ENCODE assay signal across 8 cellular contexts in the genomic region with DNA sequence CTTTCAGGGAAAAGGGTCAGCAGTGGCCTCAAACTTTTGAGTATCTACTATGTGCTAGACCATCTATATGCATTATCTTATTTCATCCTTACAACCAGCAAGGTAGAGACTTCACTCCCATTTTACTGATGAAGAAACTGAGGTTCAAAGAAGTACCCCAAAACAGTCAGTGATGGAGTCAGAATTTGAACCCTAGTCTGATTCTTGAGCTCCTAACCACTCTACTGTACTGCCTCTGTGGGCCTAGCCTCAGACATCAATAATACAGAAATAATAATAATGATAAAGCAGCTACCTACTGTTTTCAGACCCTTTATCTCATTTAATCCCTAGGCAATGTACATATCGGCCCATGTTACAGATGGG. TPM values are rescaled to one million over a fixed set of nuclear protein-coding genes. Genes with fewer than 3 reads are reported as not detected.
DNase-seq lines count a peak whose midpoint lies in the region; ATAC-seq and TF ChIP-seq lines count a peak whose summit lies in the region.

No MANE protein-coding gene starts in this region.

- peak overlapping the region; percentile 63 for H2AK5ac ChIP-seq in mesenchymal stem cell (ENCODE audit: low read length, severe bottlenecking)

- no peak overlapping the region for H3K14ac ChIP-seq in mesenchymal stem cell (ENCODE audit: low read length in 2 of 2)

- H3K4me1 ChIP-seq in heart right ventricle (peaks cover 27 to 73% (median 60%) of the 10 kb centered on the region in 9 donors), ascending aorta (peaks cover 0 to 11% of the 10 kb centered on the region in 2 donors), mesenchymal stem cell (ENCODE audit: control insufficient read depth, insufficient read depth, low read depth, low read length) (peaks cover 46% of the 10 kb centered on the region), upper lobe of left lung (peaks cover 44 to 62% (median 55%) of the 10 kb centered on the region in 4 donors)

- H3K9ac ChIP-seq in mesenchymal stem cell (ENCODE audit: low read length): peak overlapping the region; percentile 86

- H3K9me3 ChIP-seq in heart right ventricle (peaks cover 0 to 5% (median 0%) of the 10 kb centered on the region in 11 donors), ascending aorta (no peaks in the 10 kb centered on the region), mesenchymal stem cell (ENCODE audit: control insufficient read depth, low read length) (peaks cover 4% of the 10 kb centered on the region), upper lobe of left lung (no peaks in the 10 kb centered on the region)

- 38 to 54% methylated on average over 1 of the region's 1 CpG for WGBS in heart right ventricle, 2 donors
- 86% methylated on average over 1 of the region's 1 CpG for WGBS in mesenchymal stem cell
- 78% methylated on average over 1 of the region's 1 CpG; no CpG with 5 or more reads in 1 of the 2 donors for WGBS in upper lobe of left lung, 2 donors

- H3K23ac ChIP-seq in mesenchymal stem cell (ENCODE audit: low read length in 2 of 2): no peak overlapping the region

- H2BK15ac ChIP-seq in mesenchymal stem cell (ENCODE audit: low read depth, poor library complexity, severe bottlenecking): peak overlapping the region; percentile 77

- peak overlapping the region; percentile 83 to 97 for H3K4ac ChIP-seq in mesenchymal stem cell (ENCODE audit: low read depth in 1 of 2, low read length in 2 of 2)

- peak overlapping the region; percentile 94 for H2BK5ac ChIP-seq in mesenchymal stem cell (ENCODE audit: low read depth, low read length, poor library complexity, severe bottlenecking)

- no peak for TF ChIP-seq CTCF in heart right ventricle (IDR thresholded peaks at IDR 0.05)
- TF ChIP-seq CTCF in ascending aorta (IDR thresholded peaks at IDR 0.05): no peak
- TF ChIP-seq CTCF in upper lobe of left lung (IDR thresholded peaks at IDR 0.05): no peak

- H3K36me3 ChIP-seq in heart right ventricle (peaks cover 0 to 12% (median 0%) of the 10 kb centered on the region in 9 donors), ascending aorta (no peaks in the 10 kb centered on the region), mesenchymal stem cell (ENCODE audit: control insufficient read depth in 1 of 2, insufficient read depth in 2 of 2, low read depth in 1 of 2, low read length in 2 of 2) (peaks cover 13 to 14% of the 10 kb centered on the region in 2 experiments), upper lobe of left lung (no peaks in the 10 kb centered on the region)

- no peak overlapping the region for H2AFZ ChIP-seq in mesenchymal stem cell (ENCODE audit: low read depth, low read length)

- peak overlapping the region; percentile 63 to 91 (median 83) for H3K27ac ChIP-seq in heart right ventricle
- H3K27ac ChIP-seq in ascending aorta: peak overlapping the region; percentile 47 to 57
- H3K27ac ChIP-seq in mesenchymal stem cell (ENCODE audit: low read length, poor library complexity, severe bottlenecking): peak overlapping the region; percentile 96
- H3K27ac ChIP-seq in upper lobe of left lung: peak overlapping the region; percentile 66 to 82 (median 72)

- intact Hi-C loops in heart right ventricle (cut with DNase I): no loop called here
- intact Hi-C loops in cardiac septum (cut with DNase I): no loop called here
- intact Hi-C loops in ascending aorta (cut with DNase I): no loop called here

- peak overlapping the region; percentile 82 for H4K8ac ChIP-seq in mesenchymal stem cell (ENCODE audit: low read length)

- no peak overlapping the region for H3K4me2 ChIP-seq in mesenchymal stem cell (ENCODE audit: low read length, poor library complexity, severe bottlenecking)

- ATAC-seq in heart right ventricle: no peak
- no peak for ATAC-seq in upper lobe of left lung (ENCODE audit: low FRiP score in 2 of 2)

- peaks cover 27% of the 10 kb centered on the region for H3K79me1 ChIP-seq in mesenchymal stem cell (replicated peaks; ENCODE audit: low read length, poor library complexity, severe bottlenecking)

- H3K27me3 ChIP-seq in heart right ventricle: no peaks in the 10 kb centered on the region
- no peaks in the 10 kb centered on the region for H3K27me3 ChIP-seq in ascending aorta
- H3K27me3 ChIP-seq in mesenchymal stem cell (ENCODE audit: control insufficient read depth in 1 of 2, insufficient read depth in 1 of 2, low read length in 2 of 2): no peaks in the 10 kb centered on the region
- no peaks in the 10 kb centered on the region for H3K27me3 ChIP-seq in upper lobe of left lung

- H3K18ac ChIP-seq in mesenchymal stem cell (ENCODE audit: low read depth in 1 of 2, low read length in 2 of 2): peak overlapping the region; percentile 91 to 97

- TF ChIP-seq EP300 in upper lobe of left lung (IDR thresholded peaks at IDR 0.05): no peak

- no peak for DNase-seq in heart right ventricle
- no peak for DNase-seq in cardiac septum (ENCODE audit: low spot score)
- no peak for DNase-seq in ascending aorta (ENCODE audit: low spot score in 2 of 2)
- no peak for DNase-seq in mesenchymal stem cell
- no peak for DNase-seq in upper lobe of left lung
- no peak for DNase-seq in NCI-H1092 treated with DMSO at 0.1 percent for 48 hours (lab: John Stamatoyannopoulos, UW)
- no peak for DNase-seq in NCI-H69 (lab: John Stamatoyannopoulos, UW)
- no peak for DNase-seq in middle frontal gyrus (ENCODE audit: extremely low spot score, low spot score)

- peak overlapping the region; percentile 91 for H2BK120ac ChIP-seq in mesenchymal stem cell (ENCODE audit: low read depth, low read length)

- peak overlapping the region; percentile 81 to 92 for H2BK12ac ChIP-seq in mesenchymal stem cell (ENCODE audit: low read length in 2 of 2)

- H4K91ac ChIP-seq in mesenchymal stem cell (ENCODE audit: low read length): no peak overlapping the region

- H3K4me3 ChIP-seq in heart right ventricle (peak overlapping the region in 5 of 10 donors; percentile 16 to 37 (median 25)), ascending aorta (no peak overlapping the region), mesenchymal stem cell (ENCODE audit: insufficient read depth in 1 of 2, low read depth in 1 of 2, low read length in 2 of 2) (peak overlapping the region in 1 of 2 experiments; percentile 47), upper lobe of left lung (no peak overlapping the region)

- no peak for TF ChIP-seq POLR2A in upper lobe of left lung (IDR thresholded peaks at IDR 0.05)

RNA-seq across cellular contexts. Expression of gene ADA, which starts 8.4 kb away (rescaled TPM):
- total RNA-seq in heart right ventricle: 10 to 100 TPM in 1 of 10 donors, 1 to 10 TPM in 9; 1.6 to 18.3 (median 3.8) TPM
- 10 to 100 TPM; 12.9 to 18.3 TPM for polyA plus RNA-seq in heart right ventricle
- 4.1 TPM for total RNA-seq in cardiac septum
- 0.75 TPM for total RNA-seq in ascending aorta
- polyA plus RNA-seq in mesenchymal stem cell (2013, experiment 1 of 2): 13.9 TPM
- polyA plus RNA-seq in mesenchymal stem cell (2013, experiment 2 of 2): 14.1 TPM
- total RNA-seq in upper lobe of left lung: 1 to 10 TPM; 5.0 to 9.4 (median 7.2) TPM
